Comparison of ENCODE assay signal across 8 cellular contexts in the genomic region with DNA sequence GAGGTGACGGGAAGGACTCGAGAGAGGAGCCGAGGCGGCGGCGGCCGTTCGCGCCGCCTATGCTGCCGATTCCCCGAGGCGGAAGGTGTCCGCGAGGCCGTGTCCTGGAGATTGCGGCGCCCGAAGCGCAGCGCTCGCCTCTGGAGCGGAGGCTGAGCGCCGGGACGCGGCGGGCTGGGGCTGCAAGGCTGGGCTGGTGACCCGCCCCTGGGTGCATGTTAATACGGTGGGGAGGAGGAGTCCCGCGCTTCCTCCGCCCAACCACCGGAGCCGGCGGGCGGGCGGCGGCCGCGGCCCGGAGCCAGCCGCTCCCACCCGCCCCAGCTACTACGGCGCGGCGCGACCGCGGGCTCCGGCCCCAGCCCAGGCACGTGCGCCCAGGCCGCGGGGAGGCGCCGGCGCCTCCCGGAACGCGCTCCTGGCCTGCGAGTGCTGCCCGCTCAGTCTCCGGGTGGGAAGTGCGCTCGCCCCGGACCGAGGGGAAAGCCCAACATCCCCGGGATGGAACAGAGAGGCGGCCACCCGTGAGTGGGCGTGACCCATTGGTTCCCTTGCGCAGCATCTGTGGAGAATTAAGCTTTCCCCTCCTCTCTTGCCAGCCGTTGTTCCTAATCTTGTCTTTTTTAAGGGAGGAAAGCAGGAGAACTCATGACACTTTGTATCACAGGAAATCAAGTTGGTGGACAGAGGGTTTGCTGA. TPM values are rescaled to one million over a fixed set of nuclear protein-coding genes. Genes with fewer than 3 reads are reported as not detected.
DNase-seq lines count a peak whose midpoint lies in the region; ATAC-seq and TF ChIP-seq lines count a peak whose summit lies in the region.

A gene (minus strand): TSS at position 195 of the 699 bp plus-strand sequence.

- H3K27ac ChIP-seq in angular gyrus (ENCODE audit: low read depth, low read length) (peak within 1 kb of the TSS; percentile 10), spleen (peak within 1 kb of the TSS in 1 of 8 donors; percentile 39)

- peaks cover 4 to 68% (median 25%) of the 10 kb centered on the region in 7 donors for H3K27me3 ChIP-seq in spleen (replicated peaks in 1 of 7)

- no peaks in the 10 kb centered on the region for H3K9me3 ChIP-seq in iPS-18c (ENCODE audit: control insufficient read depth, insufficient read depth, low read length)
- H3K9me3 ChIP-seq in spleen, result peaks cover 0 to 17% (median 0%) of the 10 kb centered on the region in 8 donors

- intact Hi-C loops in spleen (cut with DNase I; ENCODE audit: low total_unique reads), result no loop called here

- no peak for TF ChIP-seq POLR2A in spleen (IDR thresholded peaks at IDR 0.05)

- no peaks in the 10 kb centered on the region for H3K36me3 ChIP-seq in spleen

- peak; percentile 62 for ATAC-seq in HG03045 (IDR thresholded peaks at IDR 0.05; ENCODE audit: unreplicated experiment)

- DNase-seq in NCI-H2227 (lab: John Stamatoyannopoulos, UW; ENCODE audit: unreplicated experiment) (peak; percentile 42), NCI-H2227 treated with DMSO at 0.1 percent for 48 hours (lab: John Stamatoyannopoulos, UW) (no peak), spleen (peak; percentile 74), NK-92 (lab: John Stamatoyannopoulos, UW; ENCODE audit: unreplicated experiment) (no peak), HuH-7.5 (ENCODE audit: low spot score) (no peak)

- H3K4me3 ChIP-seq in iPS-18c (ENCODE audit: insufficient read depth, low read depth, low read length) (peak within 1 kb of the TSS; percentile 93), spleen (peak within 1 kb of the TSS; percentile 8 to 65 (median 34))

- no peak for TF ChIP-seq CTCF in spleen (IDR thresholded peaks at IDR 0.05 in 8 of 11, conservative IDR thresholded peaks at IDR 0.05 in 3 of 11)

- 1 to 16% (median 4%) methylated on average over 21 to 75 of the region's 75 CpGs for WGBS in spleen, 5 donors

- peaks cover 0 to 18% (median 8%) of the 10 kb centered on the region in 6 donors for H3K4me1 ChIP-seq in spleen

RNA-seq across cellular contexts. Expression of the gene that starts here (rescaled TPM):
- total RNA-seq in spleen, result 1 to 10 TPM; 1.0 to 6.0 (median 2.3) TPM
- polyA plus RNA-seq in spleen, result under 1 TPM; 0.11 to 0.77 (median 0.39) TPM

Comparison
In these comparisons a context has a peak if more than half of its experiments do, and no peak if none do; other contexts are left out.
1. DNase-seq: peak in NCI-H2227 (single experiment) and spleen (single experiment); none in NCI-H2227 treated with DMSO at 0.1 percent for 48 hours (single experiment), NK-92 (single experiment) and HuH-7.5 (single experiment).